In the genomic region with DNA sequence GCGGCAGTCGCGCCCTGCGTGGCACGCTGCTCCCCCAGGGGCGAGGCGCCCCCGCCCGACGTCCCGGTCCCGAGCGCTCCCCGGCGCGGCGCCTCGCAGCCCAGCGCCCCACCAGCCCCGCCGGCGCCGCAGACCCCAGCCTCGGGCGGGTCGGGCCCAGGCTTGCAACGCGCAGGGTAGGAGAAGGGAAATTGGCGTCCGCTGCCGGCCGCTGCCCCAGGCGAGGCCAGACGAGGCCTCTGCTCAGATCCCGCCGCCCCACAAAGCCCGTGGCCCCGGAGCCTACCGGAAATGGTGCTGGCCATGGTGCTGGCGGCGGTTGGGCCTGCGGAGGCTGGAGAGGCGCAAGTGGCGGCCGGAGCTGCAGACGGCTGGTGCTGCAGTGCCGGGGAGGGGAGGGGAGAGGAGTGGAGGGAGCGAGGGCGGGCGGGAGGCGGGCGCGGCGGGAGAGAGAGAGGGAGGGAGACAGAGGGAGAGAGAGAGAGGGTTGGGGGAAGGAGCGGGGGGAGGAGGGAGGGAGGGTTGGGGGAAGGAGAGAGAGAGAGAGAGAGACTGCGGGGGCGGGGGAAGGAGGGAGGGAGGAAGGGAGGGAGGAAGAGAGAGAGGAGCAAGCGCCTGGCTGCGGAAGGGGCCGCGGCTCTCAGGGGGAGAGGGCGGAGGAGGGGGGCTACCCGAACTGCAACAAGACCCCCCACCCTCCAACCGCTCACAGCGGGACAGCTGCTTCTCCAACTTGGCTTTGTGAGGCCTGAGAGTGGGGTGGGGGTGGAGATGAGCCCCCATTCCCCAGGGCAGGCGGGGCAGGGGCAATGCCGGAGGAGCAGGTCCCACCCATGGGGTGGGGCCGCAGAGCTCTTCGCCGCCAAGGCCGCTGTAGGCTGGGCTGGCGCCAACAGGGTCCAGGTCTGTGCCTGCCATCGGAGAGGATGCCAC, we compare ENCODE assay signal across 8 cellular contexts. TPM values are rescaled to one million over a fixed set of nuclear protein-coding genes. Genes with fewer than 3 reads are reported as not detected.
DNase-seq lines count a peak whose midpoint lies in the region; ATAC-seq and TF ChIP-seq lines count a peak whose summit lies in the region.

Gene STMN3, minus strand, starts transcription at position 384 of the 933 bp plus-strand sequence. Its CDS starts 79 bp downstream, at position 305.

- peak within 1 kb of the TSS; percentile 90 for H3K4me2 ChIP-seq in GM23338

- H3K27me3 Mint-ChIP-seq in GM23338 (ENCODE audit: insufficient read depth, low read depth, poor library complexity) = peaks cover 15% of the 10 kb centered on the region
- H3K27me3 Mint-ChIP-seq in central memory CD8-positive, alpha-beta T cell = no peaks in the 10 kb centered on the region

- peak; percentile 57 for ATAC-seq in GM23338
- peak; percentile 37 for ATAC-seq in central memory CD8-positive, alpha-beta T cell (replicated peaks; ENCODE audit: extremely low read depth, poor library complexity, severe bottlenecking)
- peak; percentile 12 to 13 for ATAC-seq in gastrocnemius medialis
- no peak for ATAC-seq in HG03139 (IDR thresholded peaks at IDR 0.05; ENCODE audit: unreplicated experiment)

- H3K27ac ChIP-seq in GM23338 (ENCODE audit: low read depth) (peak within 1 kb of the TSS; percentile 88), gastrocnemius medialis (peak within 1 kb of the TSS in 1 of 4 donors; percentile 25)

- H3K9me3 ChIP-seq in gastrocnemius medialis = no peaks in the 10 kb centered on the region

- H4K20me1 ChIP-seq in GM23338 (replicated peaks; ENCODE audit: insufficient read depth) = no peaks in the 10 kb centered on the region; the same call in 1 of the 2 replicates

- 0 out of 2 replicates have a peak, but pooled peaks cover 3% of the 10 kb centered on the region for H3K79me2 ChIP-seq in GM23338 (replicated peaks; ENCODE audit: insufficient read depth)

- TF ChIP-seq CTCF in GM23338 (conservative IDR thresholded peaks at IDR 0.05; ENCODE audit: low read depth in 2 of 2) (no peak), gastrocnemius medialis (IDR thresholded peaks at IDR 0.05 in 4 of 5, conservative IDR thresholded peaks at IDR 0.05 in 1 of 5) (no peak)

- peaks cover 6% of the 10 kb centered on the region; the same call in 1 of the 2 replicates for H3F3A ChIP-seq in GM23338 (replicated peaks; ENCODE audit: low read depth)

- H3K27me3 ChIP-seq in GM23338 (ENCODE audit: insufficient read depth) = no peaks in the 10 kb centered on the region
- H3K27me3 ChIP-seq in gastrocnemius medialis = peaks cover 15 to 21% (median 18%) of the 10 kb centered on the region in 3 donors

- no peaks in the 10 kb centered on the region for H3K9me3 Mint-ChIP-seq in GM23338
- H3K9me3 Mint-ChIP-seq in central memory CD8-positive, alpha-beta T cell = no peaks in the 10 kb centered on the region

- peak within 1 kb of the TSS; percentile 97 for H3K27ac Mint-ChIP-seq in GM23338
- peak within 1 kb of the TSS; percentile 46 for H3K27ac Mint-ChIP-seq in central memory CD8-positive, alpha-beta T cell (ENCODE audit: low read depth)

- no peak for TF ChIP-seq POLR2A in gastrocnemius medialis (IDR thresholded peaks at IDR 0.05)

- H2AFZ ChIP-seq in GM23338 = peak within 1 kb of the TSS; percentile 96; the same call in 1 of the 2 replicates

- H3K4me1 Mint-ChIP-seq in GM23338 = peaks cover 29% of the 10 kb centered on the region
- H3K4me1 Mint-ChIP-seq in central memory CD8-positive, alpha-beta T cell = peaks cover 26% of the 10 kb centered on the region

- H3K9me2 ChIP-seq in GM23338 (ENCODE audit: insufficient read depth) = no peaks in the 10 kb centered on the region

- H3K4me1 ChIP-seq in GM23338 (ENCODE audit: insufficient read depth) = peaks cover 13% of the 10 kb centered on the region
- peaks cover 15 to 22% of the 10 kb centered on the region in 2 donors for H3K4me1 ChIP-seq in gastrocnemius medialis

- H3K36me3 Mint-ChIP-seq in GM23338 (ENCODE audit: low read depth) = no peaks in the 10 kb centered on the region; the same call in 2 of the 3 replicates
- peaks cover 12% of the 10 kb centered on the region for H3K36me3 Mint-ChIP-seq in central memory CD8-positive, alpha-beta T cell (ENCODE audit: insufficient read depth)

- intact Hi-C loops in gastrocnemius medialis (cut with DNase I; ENCODE audit: low total_unique reads) = no loop called here

- DNase-seq in GM23338 (ENCODE audit: low spot score) (peak; percentile 97), NCI-H226 (peak; percentile 93), iPS-NIHi7 (ENCODE audit: extremely low spot score) (peak; percentile 92), gastrocnemius medialis (peak; percentile 43 to 50), NK-92 (lab: John Stamatoyannopoulos, UW; ENCODE audit: unreplicated experiment) (no peak)
- peak in 3 of 4 experiments; percentile 30 to 37 (median 31) for DNase-seq in activated CD4-positive, CD25-positive, alpha-beta regulatory T cell (lab: John Stamatoyannopoulos, UW)
- DNase-seq in central memory CD8-positive, alpha-beta T cell (ENCODE audit: low spot score in 2 of 2) = peak in 1 of 2 donors; percentile 43

- peak within 1 kb of the TSS; percentile 83 for H3K4me3 Mint-ChIP-seq in GM23338
- peak within 1 kb of the TSS; percentile 86 for H3K4me3 Mint-ChIP-seq in central memory CD8-positive, alpha-beta T cell

- in situ Hi-C loops in gastrocnemius medialis (cut with MboI; ENCODE audit: low sequenced_read_pairs in 4 of 4) = loop anchor here in 1 of 4 donors (10.0 kb wide), 1 partner anchor 61 kb away; no protein-coding TSS in a partner anchor

- H3K4me3 ChIP-seq in GM23338 (peak within 1 kb of the TSS; percentile 85), gastrocnemius medialis (peak within 1 kb of the TSS; percentile 42 to 57 (median 50))

- H3K36me3 ChIP-seq in GM23338 (ENCODE audit: insufficient read depth) (no peaks in the 10 kb centered on the region), gastrocnemius medialis (no peaks in the 10 kb centered on the region)

TF ChIP-seq in GM23338, 12 proteins besides CTCF, POLR2A, EP300 and RAD21 (continues in another document):
- TF ChIP-seq POLR2AphosphoS5 (IDR thresholded peaks at IDR 0.05; ENCODE audit: low read depth) = peak; percentile 54; the same call in 1 of the 2 replicates
- TF ChIP-seq STAT1 (IDR thresholded peaks at IDR 0.05; ENCODE audit: unreplicated experiment) = no peak
- no peak for TF ChIP-seq NANOG (IDR thresholded peaks at IDR 0.05; ENCODE audit: borderline replicate concordance)
- peak; percentile 90 for TF ChIP-seq REST (IDR thresholded peaks at IDR 0.05; ENCODE audit: unreplicated experiment)
- TF ChIP-seq EZH2 (IDR thresholded peaks at IDR 0.05; ENCODE audit: low read depth, unreplicated experiment) = no peak
- no peak for TF ChIP-seq EZH2phosphoT487 (IDR thresholded peaks at IDR 0.05; ENCODE audit: unreplicated experiment)
- TF ChIP-seq ZNF114 (CRISPR knock-in tag; IDR thresholded peaks at IDR 0.05) = no peak
- TF ChIP-seq, protein P1, sequence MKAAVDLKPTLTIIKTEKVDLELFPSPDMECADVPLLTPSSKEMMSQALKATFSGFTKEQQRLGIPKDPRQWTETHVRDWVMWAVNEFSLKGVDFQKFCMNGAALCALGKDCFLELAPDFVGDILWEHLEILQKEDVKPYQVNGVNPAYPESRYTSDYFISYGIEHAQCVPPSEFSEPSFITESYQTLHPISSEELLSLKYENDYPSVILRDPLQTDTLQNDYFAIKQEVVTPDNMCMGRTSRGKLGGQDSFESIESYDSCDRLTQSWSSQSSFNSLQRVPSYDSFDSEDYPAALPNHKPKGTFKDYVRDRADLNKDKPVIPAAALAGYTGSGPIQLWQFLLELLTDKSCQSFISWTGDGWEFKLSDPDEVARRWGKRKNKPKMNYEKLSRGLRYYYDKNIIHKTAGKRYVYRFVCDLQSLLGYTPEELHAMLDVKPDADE (IDR thresholded peaks at IDR 0.05) = peak; percentile 73
- TF ChIP-seq JUNB (IDR thresholded peaks at IDR 0.05; ENCODE audit: unreplicated experiment) = no peak
- TF ChIP-seq ZNF331 (CRISPR knock-in tag; IDR thresholded peaks at IDR 0.05; ENCODE audit: low read depth) = no peak
- TF ChIP-seq CREB1 (CRISPR knock-in tag; IDR thresholded peaks at IDR 0.05; ENCODE audit: low read depth) = peak; percentile 27; the same call in 1 of the 2 replicates

RNA-seq across cellular contexts. Expression of gene STMN3, which starts in this region (rescaled TPM):
- total RNA-seq in GM23338 (2014; rRNA removed; shearing (Covaris generic)) = 42.7 and 61.3 TPM in 2 replicates
- 28.6 and 29.7 TPM in 2 replicates for polyA plus RNA-seq in GM23338 (2016; fragmentation: Nextera tagmentation; extraction: Ambion mirVana)
- 1 to 10 TPM in 1 of 4 donors, under 1 TPM in 3; 0.51 to 1.9 (median 0.88) TPM for total RNA-seq in gastrocnemius medialis

Comparison
In these comparisons a context has a peak if more than half of its experiments do, and no peak if none do; other contexts are left out.
1. RNA of gene STMN3 (total RNA-seq): 42.7 to 61.3 TPM in GM23338; 0.51 to 1.9 TPM in gastrocnemius medialis; every median in the first group is over 10 times any median in the second.